ENCODE assay signal across 8 cellular contexts in the genomic region with DNA sequence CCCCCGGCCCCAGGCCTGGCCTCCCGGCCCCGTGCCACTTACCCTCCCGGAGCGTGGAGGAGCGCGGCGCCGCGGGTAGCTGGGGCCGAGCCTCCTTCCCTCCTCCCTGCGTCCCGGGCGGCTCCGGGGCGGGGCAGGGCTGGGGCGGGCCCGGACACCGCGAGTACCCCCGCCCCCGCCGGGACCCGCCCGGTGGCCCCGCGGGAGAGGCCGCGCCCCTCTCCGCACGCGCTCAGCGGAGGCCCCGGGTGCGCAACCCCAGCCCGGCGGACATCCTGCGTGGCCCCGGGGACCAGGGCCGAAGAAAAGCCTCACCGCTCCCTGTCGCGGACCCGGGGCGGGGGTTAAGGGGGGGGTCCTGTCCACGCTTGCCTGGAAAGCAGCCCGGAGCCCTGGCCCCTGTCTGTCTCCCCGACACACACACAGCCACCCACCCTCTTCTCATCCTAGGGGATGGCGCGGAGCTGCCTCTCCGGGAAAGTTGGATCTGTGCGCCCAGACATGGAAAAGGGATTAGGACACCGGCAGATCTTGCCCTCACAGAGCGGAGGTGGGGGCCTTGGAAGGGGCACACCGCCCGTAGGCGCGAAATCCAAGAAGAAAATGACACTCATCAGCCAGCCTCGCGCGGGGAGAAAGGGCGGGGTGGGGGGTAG. TPM values are rescaled to one million over a fixed set of nuclear protein-coding genes. Genes with fewer than 3 reads are reported as not detected.
A peak's percentile ranks its signal among the peaks of the same experiment; 100 is the strongest.
DNase-seq lines count a peak whose midpoint lies in the region; ATAC-seq and TF ChIP-seq lines count a peak whose summit lies in the region.

A gene with protein sequence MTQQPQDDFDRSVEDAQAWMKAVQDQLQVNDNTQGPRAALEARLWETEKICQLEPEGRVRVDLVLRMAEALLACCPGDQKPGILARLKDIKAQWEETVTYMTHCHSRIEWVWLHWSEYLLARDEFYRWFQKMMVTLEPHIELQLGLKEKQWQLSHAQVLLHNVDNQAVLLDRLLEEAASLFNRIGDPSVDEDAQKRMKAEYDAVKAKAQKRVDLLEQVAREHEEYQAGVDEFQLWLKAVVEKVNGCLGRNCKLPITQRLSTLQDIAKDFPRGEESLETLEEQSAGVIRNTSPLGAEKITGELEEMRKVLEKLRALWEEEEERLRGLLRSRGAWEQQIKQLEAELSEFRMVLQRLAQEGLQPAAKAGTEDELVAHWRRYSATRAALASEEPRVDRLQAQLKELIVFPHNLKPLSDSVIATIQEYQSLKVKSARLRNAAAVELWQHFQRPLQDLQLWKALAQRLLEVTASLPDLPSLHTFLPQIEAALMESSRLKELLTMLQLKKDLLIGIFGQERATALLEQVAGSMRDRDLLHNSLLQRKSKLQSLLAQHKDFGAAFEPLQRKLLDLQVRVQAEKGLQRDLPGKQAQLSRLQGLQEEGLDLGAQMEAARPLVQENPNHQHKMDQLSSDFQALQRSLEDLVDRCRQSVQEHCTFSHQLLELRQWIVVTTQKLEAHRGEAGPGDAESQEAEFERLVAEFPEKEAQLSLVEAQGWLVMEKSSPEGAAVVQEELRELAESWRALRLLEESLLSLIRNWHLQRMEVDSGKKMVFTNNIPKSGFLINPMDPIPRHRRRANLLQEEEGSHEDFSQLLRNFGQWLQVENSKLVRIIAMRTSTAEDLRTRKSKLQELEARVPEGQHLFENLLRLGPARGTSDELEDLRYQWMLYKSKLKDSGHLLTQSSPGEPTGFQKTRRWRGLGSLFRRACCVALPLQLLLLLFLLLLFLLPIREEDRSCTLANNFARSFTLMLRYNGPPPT (minus strand): TSS at position 97 of the 656 bp plus-strand sequence. CDS start 40,829 bp downstream, outside the sequence.

- no peak for TF ChIP-seq POLR2A in spleen (IDR thresholded peaks at IDR 0.05)

- peaks cover 2% of the 10 kb centered on the region; the same call in 1 of the 2 replicates for H3K4me1 ChIP-seq in iPS-20b (ENCODE audit: insufficient read depth, low read length)
- peaks cover 57 to 97% (median 81%) of the 10 kb centered on the region in 6 donors for H3K4me1 ChIP-seq in spleen

- H3K4me3 ChIP-seq in SK-N-MC (peak within 1 kb of the TSS; percentile 90), iPS-20b (ENCODE audit: low read length) (peak within 1 kb of the TSS; percentile 58), spleen (peak within 1 kb of the TSS; percentile 69 to 95 (median 84))

- peak within 1 kb of the TSS; percentile 91 for H3K27ac ChIP-seq in SK-N-MC
- no peak within 1 kb of the TSS for H3K27ac ChIP-seq in iPS-20b (ENCODE audit: low read length)
- H3K27ac ChIP-seq in spleen = peak within 1 kb of the TSS; percentile 82 to 97 (median 94)

- ATAC-seq in HG02981 (IDR thresholded peaks at IDR 0.05; ENCODE audit: unreplicated experiment) = peak; percentile 35

- H3K36me3 ChIP-seq in SK-N-MC (ENCODE audit: insufficient read depth, low read length) = no peaks in the 10 kb centered on the region
- H3K36me3 ChIP-seq in iPS-20b (ENCODE audit: insufficient read depth, low read depth, low read length) = no peaks in the 10 kb centered on the region
- H3K36me3 ChIP-seq in spleen = no peaks in the 10 kb centered on the region

- DNase-seq in activated CD4-positive, alpha-beta T cell treated with anti-CD3 and anti-CD28 coated beads for 4 hours = peak; percentile 26 to 47
- DNase-seq in activated CD4-positive, alpha-beta T cell treated with anti-CD3 and anti-CD28 coated beads, Interleukin-2, amount 50 U/mL, for 4 hours = no peak
- DNase-seq in SK-N-MC (ENCODE audit: low read depth, low spot score) (no peak), spleen (peak; percentile 94), A172 (ENCODE audit: low spot score) (no peak)

- peaks cover 72% of the 10 kb centered on the region for H3K4me1 Mint-ChIP-seq in brain

- H3K9ac ChIP-seq in SK-N-MC (ENCODE audit: insufficient read length) = peak within 1 kb of the TSS; percentile 76
- no peak within 1 kb of the TSS for H3K9ac ChIP-seq in iPS-20b (ENCODE audit: low read depth, low read length)

- H3K4me3 Mint-ChIP-seq in brain = peak within 1 kb of the TSS; percentile 81 to 90 (median 84)

- intact Hi-C loops in spleen (cut with DNase I; ENCODE audit: low total_unique reads) = no loop called here

- WGBS in spleen, 5 donors = 14 to 51% (median 25%) methylated on average over 21 to 62 of the region's 62 CpGs

- peaks cover 54% of the 10 kb centered on the region for H3K27me3 ChIP-seq in iPS-20b (ENCODE audit: insufficient read depth, low read length)
- H3K27me3 ChIP-seq in spleen (replicated peaks in 1 of 7) = no peaks in the 10 kb centered on the region

- H3K36me3 Mint-ChIP-seq in brain = no peaks in the 10 kb centered on the region

- no peaks in the 10 kb centered on the region for H3K9me3 Mint-ChIP-seq in brain

- TF ChIP-seq CTCF in brain (conservative IDR thresholded peaks at IDR 0.05) (no peak), spleen (IDR thresholded peaks at IDR 0.05 in 8 of 11, conservative IDR thresholded peaks at IDR 0.05 in 3 of 11) (no peak)

- peak within 1 kb of the TSS; percentile 61 to 91 (median 84) for H3K27ac Mint-ChIP-seq in brain

- H3K9me3 ChIP-seq in SK-N-MC (ENCODE audit: low read depth, low read length) (no peaks in the 10 kb centered on the region), iPS-20b (ENCODE audit: insufficient read depth, low read depth, low read length) (no peaks in the 10 kb centered on the region), spleen (no peaks in the 10 kb centered on the region)

- peaks cover 25% of the 10 kb centered on the region for H3K27me3 Mint-ChIP-seq in brain

RNA-seq across cellular contexts. Expression of the gene that starts here (rescaled TPM):
- polyA plus RNA-seq in brain (ENCODE audit: insufficient read depth, low read depth, low replicate concordance) (2.0 TPM), spleen (1 to 10 TPM; 1.4 to 5.2 (median 1.8) TPM)
- total RNA-seq in spleen = 10 to 100 TPM; 26.8 to 34.5 (median 28.9) TPM
- total RNA-seq in A172 (2014; rRNA removed; shearing (Covaris generic)) = 0.14 and 0.91 TPM in 2 replicates

Comparison
In these comparisons a context has a peak if more than half of its experiments do, and no peak if none do; other contexts are left out.
1. RNA of the gene that starts here (total RNA-seq): 26.8 to 34.5 TPM in spleen; 0.14 to 0.91 TPM in A172; every median in the first group is over 10 times any median in the second.
2. DNase-seq: peak in activated CD4-positive, alpha-beta T cell treated with anti-CD3 and anti-CD28 coated beads for 4 hours (2 of 2) and spleen (single experiment); none in activated CD4-positive, alpha-beta T cell treated with anti-CD3 and anti-CD28 coated beads, Interleukin-2, amount 50 U/mL, for 4 hours (0 of 2), SK-N-MC (single experiment) and A172 (single experiment).
3. Peak in every context shown above with its lines, with median percentiles within 50 percentile points of each other: H3K4me3 ChIP-seq.